In genomic region chr22:38088723-38089473, GRCh38 we compare ENCODE assay signal across 14 cellular contexts. TPM values are rescaled to one million over a fixed set of nuclear protein-coding genes. Genes with fewer than 3 reads are reported as not detected.
DNase-seq lines count a peak whose midpoint lies in the region; ATAC-seq and TF ChIP-seq lines count a peak whose summit lies in the region.
"Had no signal": no experiment of that assay in that cellular context is flagged by ENCODE, and none has a peak within 500 bp of the region (broad histone marks: within the 10 kb centered on the region; RNA-seq: fewer than 3 reads in every experiment).

No MANE protein-coding gene starts in this region.

- H3K14ac ChIP-seq in neuronal stem cell (ENCODE audit: low read length) = no peak overlapping the region

- H2AFZ ChIP-seq in neuronal stem cell (ENCODE audit: low read length) = no peak overlapping the region
- H2AFZ ChIP-seq: PC-9 had no signal

- H4K91ac ChIP-seq in neuronal stem cell (ENCODE audit: low read depth, low read length, poor library complexity) = no peak overlapping the region

- peak overlapping the region; percentile 75 for H2BK5ac ChIP-seq in neuronal stem cell (ENCODE audit: low read length)

- peak overlapping the region; percentile 82 for H4K8ac ChIP-seq in neuronal stem cell (ENCODE audit: low read depth, low read length)

- no peak overlapping the region for H3K9ac ChIP-seq in neuronal stem cell (ENCODE audit: low read depth, low read length, poor library complexity)
- H3K9ac ChIP-seq: BLaER1 treated with 17β-estradiol and CSF1 and Interleukin-3, amounts not matched to agents 10 nM and 100 nM had no signal

- H3K4ac ChIP-seq in neuronal stem cell (ENCODE audit: low read length) = no peak overlapping the region

- no peaks in the 10 kb centered on the region for H3K79me1 ChIP-seq in neuronal stem cell (ENCODE audit: low read depth, low read length)

- peaks cover 0 to 2% of the 10 kb centered on the region in 2 donors for H3K36me3 ChIP-seq in neuronal stem cell (replicated peaks in 1 of 2; ENCODE audit: control insufficient read depth in 2 of 2, insufficient read depth in 2 of 2, low read length in 2 of 2)
- H3K36me3 ChIP-seq: BLaER1 treated with 17β-estradiol and CSF1 and Interleukin-3, amounts not matched to agents 10 nM and 100 nM had no signal

- no peak for TF ChIP-seq CTCF in fibroblast of mammary gland (conservative IDR thresholded peaks at IDR 0.05; ENCODE audit: control insufficient read depth, insufficient read depth, low read depth, low read length)
- no peak for TF ChIP-seq CTCF in GM20000 (IDR thresholded peaks at IDR 0.05; ENCODE audit: extremely low read depth, missing control alignments)

- H3K4me2 ChIP-seq in neuronal stem cell (ENCODE audit: insufficient read depth, low read length, poor library complexity, severe bottlenecking) = peak overlapping the region; percentile 69
- H3K4me2 ChIP-seq: BLaER1 treated with 17β-estradiol and CSF1 and Interleukin-3, amounts not matched to agents 10 nM and 100 nM; PC-9 had no signal

- peak overlapping the region; percentile 29 for H3K4me3 ChIP-seq in fibroblast of mammary gland (ENCODE audit: control insufficient read depth, low read depth, low read length)
- H3K4me3 ChIP-seq in neuronal stem cell (ENCODE audit: low read length in 2 of 2) = peak overlapping the region in 1 of 2 donors; percentile 26
- H3K4me3 ChIP-seq: BLaER1 treated with 17β-estradiol and CSF1 and Interleukin-3, amounts not matched to agents 10 nM and 100 nM; PC-9 had no signal

- ATAC-seq in GM18867 (IDR thresholded peaks at IDR 0.05; ENCODE audit: unreplicated experiment) = no peak
- ATAC-seq: activated CD8-positive, alpha-beta memory T cell treated with anti-CD3 and anti-CD28 coated beads, Interleukin-2, amount 10 ng/mL, durations not matched to agents 7 days and 5 days had no signal

- H2BK120ac ChIP-seq in neuronal stem cell (ENCODE audit: low read depth, low read length) = peak overlapping the region; percentile 73

- no peak overlapping the region for H3K27ac ChIP-seq in neuronal stem cell (replicated peaks; ENCODE audit: low read length)
- H3K27ac ChIP-seq: BLaER1 treated with 17β-estradiol and CSF1 and Interleukin-3, amounts not matched to agents 10 nM and 100 nM; PC-9 had no signal

- peak overlapping the region; percentile 97 for H2AK5ac ChIP-seq in neuronal stem cell (ENCODE audit: low read depth, low read length)

- peak overlapping the region; percentile 93 for H2BK15ac ChIP-seq in neuronal stem cell (ENCODE audit: low read length)

- no CpG with 5 or more reads among the region's 80 CpGs for WGBS in neuronal stem cell (ENCODE audit: extremely low coverage in 2 of 2, insufficient read length in 2 of 2, insufficient replicate concordance in 1 of 2), 2 donors

- H3K27me3 ChIP-seq in neuronal stem cell (ENCODE audit: control insufficient read depth in 3 of 3, insufficient read depth in 3 of 3, low read depth in 1 of 3, low read length in 3 of 3) = peaks cover 0 to 9% (median 0%) of the 10 kb centered on the region in 3 experiments

- peak overlapping the region; percentile 92 for H3K18ac ChIP-seq in neuronal stem cell (ENCODE audit: low read length)

- H3K9me3 ChIP-seq in neuronal stem cell (replicated peaks in 1 of 2; ENCODE audit: control insufficient read depth in 2 of 2, insufficient read depth in 1 of 2, low read depth in 1 of 2, low read length in 2 of 2) = no peaks in the 10 kb centered on the region
- H3K9me3 ChIP-seq: BLaER1 treated with 17β-estradiol and CSF1 and Interleukin-3, amounts not matched to agents 10 nM and 100 nM had no signal

- peaks cover 8 to 38% of the 10 kb centered on the region in 2 donors for H3K4me1 ChIP-seq in neuronal stem cell (ENCODE audit: control insufficient read depth in 2 of 2, insufficient read depth in 1 of 2, low read depth in 1 of 2, low read length in 2 of 2)
- H3K4me1 ChIP-seq: BLaER1 treated with 17β-estradiol and CSF1 and Interleukin-3, amounts not matched to agents 10 nM and 100 nM had no signal

- DNase-seq in AG08395 (ENCODE audit: low spot score) = peak; percentile 31
- DNase-seq in RPMI7951 (ENCODE audit: low read depth) = peak; percentile 33
- DNase-seq in fibroblast of mammary gland (ENCODE audit: low read depth) = peak; percentile 36
- no peak for DNase-seq in neuronal stem cell (ENCODE audit: low spot score)
- no peak for DNase-seq in cortex of kidney (lab: John Stamatoyannopoulos, UW)
- DNase-seq in activated CD4-positive, alpha-beta T cell treated with anti-CD3 and anti-CD28 coated beads for 4 hours = no peak
- no peak for DNase-seq in GM20000 (ENCODE audit: low spot score)
- DNase-seq: activated CD8-positive, alpha-beta memory T cell treated with anti-CD3 and anti-CD28 coated beads, Interleukin-2, amount 10 ng/mL, durations not matched to agents 7 days and 5 days; KG1; kidney glomerular epithelial cell; PC-9; stimulated activated CD4-positive, alpha-beta T cell treated with anti-CD3 and anti-CD28 coated beads, Interleukin-2, amount 100 ng/mL, for 24 hours had no signal

- peak overlapping the region; percentile 44 for H3K23ac ChIP-seq in neuronal stem cell (ENCODE audit: low read depth, low read length, poor library complexity)

- H2BK12ac ChIP-seq in neuronal stem cell (ENCODE audit: low read length) = no peak overlapping the region

RNA-seq across cellular contexts. Expression of gene SLC16A8, which starts 4.9 kb away (rescaled TPM):
- not detected in 2 replicates for total RNA-seq in RPMI7951 (2014; rRNA removed; shearing (Covaris generic))
- 1.3 TPM for polyA plus RNA-seq in neuronal stem cell (2013, experiment 1 of 2)
- 0.91 TPM for polyA plus RNA-seq in neuronal stem cell (2013, experiment 2 of 2)
- total RNA-seq: activated CD8-positive, alpha-beta memory T cell treated with anti-CD3 and anti-CD28 coated beads, Interleukin-2, amount 10 ng/mL, durations not matched to agents 7 days and 5 days; PC-9 had no signal

RNA-seq across cellular contexts. Expression of gene BAIAP2L2, which starts 21.6 kb away (rescaled TPM):
- total RNA-seq in RPMI7951 (2014; rRNA removed; shearing (Covaris generic)) = 5.0 and 9.7 TPM in 2 replicates
- 4.8 TPM for polyA plus RNA-seq in neuronal stem cell (2013, experiment 1 of 2)
- polyA plus RNA-seq in neuronal stem cell (2013, experiment 2 of 2) = 4.5 TPM

RNA-seq across cellular contexts. Expression of gene PICK1, which starts 31.7 kb away (rescaled TPM):
- total RNA-seq in RPMI7951 (2014; rRNA removed; shearing (Covaris generic)) = 6.5 and 12.7 TPM in 2 replicates
- 8.4 TPM for polyA plus RNA-seq in neuronal stem cell (2013, experiment 1 of 2)
- polyA plus RNA-seq in neuronal stem cell (2013, experiment 2 of 2) = 8.2 TPM

Comparison
In these comparisons a context has a peak if more than half of its experiments do, and no peak if none do; other contexts are left out.
1. DNase-seq: peak in AG08395 (single experiment), RPMI7951 (single experiment) and fibroblast of mammary gland (single experiment); none in neuronal stem cell (single experiment), cortex of kidney (single experiment), activated CD4-positive, alpha-beta T cell treated with anti-CD3 and anti-CD28 coated beads for 4 hours (0 of 2) and GM20000 (single experiment).